10 cellular contexts compared by ENCODE assay signal in the genomic region with DNA sequence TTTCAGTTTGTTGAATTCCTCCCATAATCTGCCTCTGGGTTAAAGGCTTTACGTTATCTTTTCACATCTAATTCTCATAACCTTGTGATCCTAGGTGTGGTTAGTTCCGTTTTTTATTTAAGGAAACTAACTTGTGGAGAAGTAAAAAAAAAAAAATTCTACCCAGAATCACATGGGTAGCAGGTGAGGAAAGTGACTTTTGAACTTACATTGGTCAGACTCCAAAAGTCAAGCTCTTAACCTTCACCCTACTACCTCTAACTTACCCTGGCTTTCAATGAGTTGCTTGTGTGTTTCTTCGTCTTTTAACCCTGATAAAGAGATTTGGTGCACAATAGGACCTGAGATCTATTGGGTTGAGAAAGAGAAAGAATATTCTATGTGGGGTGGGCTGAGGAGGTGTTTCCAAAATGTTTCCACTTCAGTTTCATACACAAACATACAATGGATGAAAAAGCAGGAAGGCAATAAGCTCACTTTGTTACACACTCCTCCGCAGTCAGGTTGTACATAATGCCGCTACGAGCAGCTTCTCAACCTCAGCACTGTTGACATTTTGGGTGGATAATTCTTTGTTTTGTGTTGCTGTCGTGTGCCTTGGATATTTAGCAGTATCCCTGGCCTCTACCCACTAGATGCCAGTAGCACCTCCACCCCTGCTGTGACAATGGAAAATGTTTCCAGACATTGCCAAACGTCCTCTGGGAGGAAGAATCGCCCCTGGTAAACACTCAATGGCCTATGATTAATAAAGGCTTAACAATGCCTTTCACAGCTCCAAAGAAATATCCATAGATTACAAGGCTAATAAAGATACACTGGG.
DNase-seq lines count a peak whose midpoint lies in the region; ATAC-seq, FAIRE-seq and TF ChIP-seq lines count a peak whose summit lies in the region.
"Had no signal": no experiment of that assay in that cellular context is flagged by ENCODE, and none has a peak within 500 bp of the region (broad histone marks: within the 10 kb centered on the region; RNA-seq: fewer than 3 reads in every experiment).

No MANE protein-coding gene starts in this region.

- ATAC-seq in HG03139 (IDR thresholded peaks at IDR 0.05; ENCODE audit: unreplicated experiment), result no peak

- no peak for FAIRE-seq in keratinocyte (lab: Jason Lieb, UNC)

- no peaks in the 10 kb centered on the region for H3K9me3 ChIP-seq in SK-N-MC (ENCODE audit: low read depth, low read length)
- H3K9me3 ChIP-seq in keratinocyte (ENCODE audit: control insufficient read depth, low read depth, low read length), result no peaks in the 10 kb centered on the region
- no peaks in the 10 kb centered on the region for H3K9me3 ChIP-seq in subcutaneous abdominal adipose tissue (ENCODE audit: control insufficient read depth in 5 of 5, low read length in 5 of 5)
- no peaks in the 10 kb centered on the region for H3K9me3 ChIP-seq in SJCRH30 (replicated peaks)

- H3K79me2 ChIP-seq in keratinocyte (ENCODE audit: control insufficient read depth, insufficient read depth, low read length), result no peaks in the 10 kb centered on the region

- H2AFZ ChIP-seq in keratinocyte (ENCODE audit: control insufficient read depth, low read length), result peak overlapping the region; percentile 25

- 0 out of 2 replicates have a peak overlapping the region, but pooled peaks have one; percentile 0 for H3K27ac ChIP-seq in SK-N-MC
- peak overlapping the region; percentile 68 for H3K27ac ChIP-seq in keratinocyte (ENCODE audit: control insufficient read depth, insufficient read depth, low read length)
- H3K27ac ChIP-seq in subcutaneous abdominal adipose tissue (ENCODE audit: low read depth, low read length), result peak overlapping the region; percentile 49
- no peak overlapping the region for H3K27ac ChIP-seq in SJCRH30
- H3K27ac ChIP-seq: brain microvascular endothelial cell had no signal

- DNase-seq in NCI-H510A treated with DMSO at 0.1 percent for 48 hours (lab: John Stamatoyannopoulos, UW) (peak; percentile 19), NCI-H510A (lab: John Stamatoyannopoulos, UW) (no peak), SK-N-MC (ENCODE audit: low read depth, low spot score) (no peak), keratinocyte (ENCODE audit: low read depth, low spot score) (no peak), SJCRH30 (no peak)
- no peak for DNase-seq in stimulated activated CD4-positive, alpha-beta T cell treated with anti-CD3 and anti-CD28 coated beads, Interleukin-1b, Interleukin-23, amount 100 ng/mL, for 48 hours
- DNase-seq: brain microvascular endothelial cell, NCI-H2171 treated with DMSO at 0.1 percent for 48 hours had no signal

- H3K9me1 ChIP-seq in keratinocyte (ENCODE audit: control insufficient read depth, extremely low read depth, insufficient read depth, low read length), result no peaks in the 10 kb centered on the region

- H3K4me3 ChIP-seq in SK-N-MC, result no peak overlapping the region
- no peak overlapping the region for H3K4me3 ChIP-seq in keratinocyte (ENCODE audit: control insufficient read depth in 2 of 3, extremely low read depth in 1 of 3, insufficient read depth in 2 of 3, low read depth in 1 of 3, low read length in 3 of 3)
- H3K4me3 ChIP-seq in subcutaneous abdominal adipose tissue (ENCODE audit: low read depth in 1 of 5, low read length in 5 of 5), result no peak overlapping the region
- no peak overlapping the region for H3K4me3 ChIP-seq in SJCRH30

- H3K36me3 ChIP-seq in SK-N-MC (ENCODE audit: insufficient read depth, low read length) (no peaks in the 10 kb centered on the region), keratinocyte (ENCODE audit: control insufficient read depth in 2 of 2, extremely low read depth in 1 of 2, insufficient read depth in 2 of 2, low read length in 2 of 2) (no peaks in the 10 kb centered on the region), subcutaneous abdominal adipose tissue (ENCODE audit: control insufficient read depth in 5 of 5, insufficient read depth in 5 of 5, low read length in 5 of 5) (no peaks in the 10 kb centered on the region), SJCRH30 (no peaks in the 10 kb centered on the region)
- H3K36me3 ChIP-seq: brain microvascular endothelial cell had no signal

- H3K27me3 ChIP-seq in keratinocyte (ENCODE audit: control insufficient read depth, extremely low read depth, insufficient read depth, low read length) (no peaks in the 10 kb centered on the region), subcutaneous abdominal adipose tissue (ENCODE audit: control insufficient read depth in 5 of 5, insufficient read depth in 4 of 5, low read length in 5 of 5) (no peaks in the 10 kb centered on the region), SJCRH30 (no peaks in the 10 kb centered on the region)
- H3K27me3 ChIP-seq: brain microvascular endothelial cell had no signal

- no peaks in the 10 kb centered on the region for H4K20me1 ChIP-seq in keratinocyte (ENCODE audit: control insufficient read depth, extremely low read depth, insufficient read depth, low read length)

- dilution Hi-C loops in keratinocyte (cut with MboI; ENCODE audit: extremely low pct_ligation_motif_present, low sequenced_read_pairs), result no loop called here

- H3K4me1 ChIP-seq in keratinocyte (ENCODE audit: control insufficient read depth, extremely low read depth, insufficient read depth, low read length) (peaks cover 44% of the 10 kb centered on the region), subcutaneous abdominal adipose tissue (ENCODE audit: control insufficient read depth in 5 of 5, insufficient read depth in 5 of 5, low read length in 5 of 5) (peaks cover 0 to 15% (median 6%) of the 10 kb centered on the region in 5 donors), SJCRH30 (peaks cover 13% of the 10 kb centered on the region)

- peak overlapping the region; percentile 29 for H3K4me2 ChIP-seq in keratinocyte (ENCODE audit: control insufficient read depth, extremely low read depth, insufficient read depth, low read depth, low read length)

- TF ChIP-seq CTCF in keratinocyte (optimal IDR thresholded peaks at IDR 0.05 in 1 of 3, IDR thresholded peaks at IDR 0.05 in 1 of 3, conservative IDR thresholded peaks at IDR 0.05 in 1 of 3; ENCODE audit: extremely low read depth in 1 of 3, insufficient read depth in 2 of 3, low read length in 3 of 3), result no peak

- H3K9ac ChIP-seq in SK-N-MC (ENCODE audit: insufficient read length) (no peak overlapping the region), keratinocyte (ENCODE audit: control insufficient read depth, extremely low read depth, insufficient read depth, low read length) (peak overlapping the region; percentile 1), subcutaneous abdominal adipose tissue (ENCODE audit: low read length in 5 of 5) (no peak overlapping the region)
